In genomic region chr7:151099486-151100211, GRCh38 we compare ENCODE assay signal across 26 cellular contexts. TPM values are rescaled to one million over a fixed set of nuclear protein-coding genes. Genes with fewer than 3 reads are reported as not detected.
DNase-seq lines count a peak whose midpoint lies in the region; ATAC-seq and TF ChIP-seq lines count a peak whose summit lies in the region.
"Had no signal": no experiment of that assay in that cellular context is flagged by ENCODE, and none has a peak within 500 bp of the region (broad histone marks: within the 10 kb centered on the region; RNA-seq: fewer than 3 reads in every experiment).

No MANE protein-coding gene starts in this region.

- no peak overlapping the region for H3K27ac Mint-ChIP-seq in neural progenitor cell
- H3K27ac Mint-ChIP-seq: activated CD8-positive, alpha-beta memory T cell treated with anti-CD3 and anti-CD28 coated beads, Interleukin-2, amount 10 ng/mL, durations not matched to agents 7 days and 5 days; activated naive CD8-positive, alpha-beta T cell treated with anti-CD3 and anti-CD28 coated beads, Interleukin-2, amount 10 ng/mL, durations not matched to agents 7 days and 5 days; B cell; dendritic cell treated with granulocyte-macrophage colony-stimulating factor and Interleukin-4, amounts not matched to agents 40 ng/mL and 50 ng/mL, for 4 days; T-helper 1 cell treated with Interleukin-12 subunit alpha and Interleukin-12 subunit beta and Interleukin-4 antibody, amounts not matched to agents 30 μg/mL and 1 μg/mL, for 36 hours had no signal

- H3K4me3 Mint-ChIP-seq in neural progenitor cell = no peak overlapping the region
- H3K4me3 Mint-ChIP-seq: activated CD8-positive, alpha-beta memory T cell treated with anti-CD3 and anti-CD28 coated beads, Interleukin-2, amount 10 ng/mL, durations not matched to agents 7 days and 5 days; activated naive CD8-positive, alpha-beta T cell treated with anti-CD3 and anti-CD28 coated beads, Interleukin-2, amount 10 ng/mL, durations not matched to agents 7 days and 5 days; activated T-cell treated with anti-CD3 and anti-CD28 coated beads, Interleukin-2, amount 50 U/mL, for 4 hours; B cell; dendritic cell treated with granulocyte-macrophage colony-stimulating factor and Interleukin-4, amounts not matched to agents 40 ng/mL and 50 ng/mL, for 4 days; T-helper 1 cell treated with Interleukin-12 subunit alpha and Interleukin-12 subunit beta and Interleukin-4 antibody, amounts not matched to agents 30 μg/mL and 1 μg/mL, for 36 hours had no signal

- no peaks in the 10 kb centered on the region for H3F3A ChIP-seq in neural progenitor cell (ENCODE audit: low read depth)

- H3K9me3 Mint-ChIP-seq in neural progenitor cell = no peaks in the 10 kb centered on the region
- H3K9me3 Mint-ChIP-seq: activated naive CD8-positive, alpha-beta T cell treated with anti-CD3 and anti-CD28 coated beads, Interleukin-2, amount 10 ng/mL, durations not matched to agents 7 days and 5 days; activated T-cell treated with anti-CD3 and anti-CD28 coated beads, Interleukin-2, amount 50 U/mL, for 4 hours; dendritic cell treated with granulocyte-macrophage colony-stimulating factor and Interleukin-4, amounts not matched to agents 40 ng/mL and 50 ng/mL, for 4 days; T-helper 1 cell treated with Interleukin-12 subunit alpha and Interleukin-12 subunit beta and Interleukin-4 antibody, amounts not matched to agents 30 μg/mL and 1 μg/mL, for 36 hours had no signal

- H2AFZ ChIP-seq in neural progenitor cell (replicated peaks) = no peak overlapping the region

- H3K9me3 ChIP-seq in BLaER1 (no peaks in the 10 kb centered on the region), SJCRH30 (replicated peaks) (no peaks in the 10 kb centered on the region), right cardiac atrium (ENCODE audit: control insufficient read depth, low read length) (no peaks in the 10 kb centered on the region), WERI-Rb-1 (ENCODE audit: severe bottlenecking) (no peaks in the 10 kb centered on the region), neural progenitor cell (ENCODE audit: low read depth) (no peaks in the 10 kb centered on the region)
- H3K9me3 ChIP-seq: HAP-1, tibial nerve had no signal

- peaks cover 83% of the 10 kb centered on the region for H3K79me2 ChIP-seq in neural progenitor cell (ENCODE audit: low read depth)

- ATAC-seq in right cardiac atrium = peak in 1 of 2 donors; percentile 72
- ATAC-seq in HG02763 (IDR thresholded peaks at IDR 0.05; ENCODE audit: unreplicated experiment) = no peak
- no peak for ATAC-seq in GM18520 (IDR thresholded peaks at IDR 0.05; ENCODE audit: unreplicated experiment)
- ATAC-seq: activated CD8-positive, alpha-beta memory T cell treated with anti-CD3 and anti-CD28 coated beads, Interleukin-2, amount 10 ng/mL, durations not matched to agents 7 days and 5 days; activated T-cell treated with anti-CD3 and anti-CD28 coated beads, Interleukin-2, amount 50 U/mL, for 4 hours; esophagus mucosa had no signal

- H3K27ac ChIP-seq in BLaER1 = no peak overlapping the region
- H3K27ac ChIP-seq in SJCRH30 = peak overlapping the region; percentile 5; the same call in 1 of the 2 replicates
- H3K27ac ChIP-seq in right cardiac atrium (ENCODE audit: low read length) = no peak overlapping the region
- H3K27ac ChIP-seq in WERI-Rb-1 = no peak overlapping the region
- H3K27ac ChIP-seq in neural progenitor cell = no peak overlapping the region
- H3K27ac ChIP-seq: SK-N-MC had no signal

- H3K4me2 ChIP-seq in BLaER1 (peak overlapping the region; percentile 40), neural progenitor cell (no peak overlapping the region)

- DNase-seq in SJCRH30 (peak in 1 of 2 experiments; percentile 37), right cardiac atrium (peak in 2 of 3 donors; percentile 28 to 38), myocyte (ENCODE audit: low read depth) (peak; percentile 68), WERI-Rb-1 (no peak), neural progenitor cell (ENCODE audit: low spot score) (no peak)
- DNase-seq: activated CD4-positive, alpha-beta T cell treated with anti-CD3 and anti-CD28 coated beads, Interleukin-2, amount 50 U/mL, for 4 hours; activated CD8-positive, alpha-beta memory T cell treated with anti-CD3 and anti-CD28 coated beads, Interleukin-2, amount 10 ng/mL, durations not matched to agents 7 days and 5 days; activated gamma-delta T cell treated with Interleukin-2 at 50 U/mL for 16 hours; activated naive CD8-positive, alpha-beta T cell treated with anti-CD3 and anti-CD28 coated beads, Interleukin-2, amount 10 ng/mL, durations not matched to agents 7 days and 5 days; activated T-cell treated with anti-CD3 and anti-CD28 coated beads, Interleukin-2, amount 50 U/mL, for 4 hours; central memory CD4-positive, alpha-beta T cell; head of caudate nucleus; mammary epithelial cell; NCI-H1694 treated with DMSO at 0.1 percent for 48 hours; stimulated activated CD4-positive, alpha-beta T cell treated with anti-CD3 and anti-CD28 coated beads, Interleukin-15, amount 100 ng/mL, for 24 hours; stimulated activated CD4-positive, alpha-beta T cell treated with anti-CD3 and anti-CD28 coated beads, Interleukin-4, amount 100 ng/mL, for 4 hours had no signal

- H3K27me3 ChIP-seq in BLaER1 (no peaks in the 10 kb centered on the region), SJCRH30 (no peaks in the 10 kb centered on the region), right cardiac atrium (ENCODE audit: control insufficient read depth, insufficient read depth) (no peaks in the 10 kb centered on the region), WERI-Rb-1 (ENCODE audit: insufficient read depth, low read depth, severe bottlenecking) (no peaks in the 10 kb centered on the region), neural progenitor cell (peaks cover 7% of the 10 kb centered on the region)
- H3K27me3 ChIP-seq: tibial nerve had no signal

- peaks cover 6% of the 10 kb centered on the region for H3K36me3 Mint-ChIP-seq in neural progenitor cell
- H3K36me3 Mint-ChIP-seq: activated CD8-positive, alpha-beta memory T cell treated with anti-CD3 and anti-CD28 coated beads, Interleukin-2, amount 10 ng/mL, durations not matched to agents 7 days and 5 days; activated naive CD8-positive, alpha-beta T cell treated with anti-CD3 and anti-CD28 coated beads, Interleukin-2, amount 10 ng/mL, durations not matched to agents 7 days and 5 days had no signal

- H3K9ac ChIP-seq in BLaER1 (peak overlapping the region; percentile 53; the same call in 1 of the 2 replicates), neural progenitor cell (no peak overlapping the region)

- H3K4me3 ChIP-seq in BLaER1 (no peak overlapping the region), SJCRH30 (no peak overlapping the region), right cardiac atrium (ENCODE audit: low read length) (no peak overlapping the region), WERI-Rb-1 (ENCODE audit: low read depth, low read length) (no peak overlapping the region), neural progenitor cell (no peak overlapping the region)
- H3K4me3 ChIP-seq: HAP-1, SK-N-MC, tibial nerve had no signal

- TF ChIP-seq CTCF in WERI-Rb-1 (IDR thresholded peaks at IDR 0.05; ENCODE audit: low read depth, low read length) (no peak), neural progenitor cell (IDR thresholded peaks at IDR 0.05) (no peak)

- H4K20me1 ChIP-seq in BLaER1 (peaks cover 99% of the 10 kb centered on the region), neural progenitor cell (ENCODE audit: low read depth) (peaks cover 81% of the 10 kb centered on the region)

- H3K36me3 ChIP-seq in BLaER1 = 0 out of 2 replicates have a peak, but pooled peaks cover 14% of the 10 kb centered on the region
- H3K36me3 ChIP-seq in SJCRH30 = peaks cover 24% of the 10 kb centered on the region
- H3K36me3 ChIP-seq in WERI-Rb-1 = peaks cover 36% of the 10 kb centered on the region
- no peaks in the 10 kb centered on the region for H3K36me3 ChIP-seq in neural progenitor cell

- WGBS in right cardiac atrium = 69% methylated on average over 20 of the region's 20 CpGs

- H3K4me1 Mint-ChIP-seq in neural progenitor cell = no peaks in the 10 kb centered on the region
- H3K4me1 Mint-ChIP-seq: activated CD8-positive, alpha-beta memory T cell treated with anti-CD3 and anti-CD28 coated beads, Interleukin-2, amount 10 ng/mL, durations not matched to agents 7 days and 5 days; activated naive CD8-positive, alpha-beta T cell treated with anti-CD3 and anti-CD28 coated beads, Interleukin-2, amount 10 ng/mL, durations not matched to agents 7 days and 5 days; B cell had no signal

- intact Hi-C loops in right cardiac atrium (cut with DNase I) = no loop called here

- H3K4me1 ChIP-seq in BLaER1 (peaks cover 75% of the 10 kb centered on the region), SJCRH30 (peaks cover 7% of the 10 kb centered on the region), right cardiac atrium (ENCODE audit: control insufficient read depth, insufficient read depth, low read length) (peaks cover 3% of the 10 kb centered on the region), neural progenitor cell (peaks cover 11% of the 10 kb centered on the region)

- H3K27me3 Mint-ChIP-seq in neural progenitor cell (ENCODE audit: insufficient read depth, low read depth) = peaks cover 4% of the 10 kb centered on the region
- H3K27me3 Mint-ChIP-seq: activated CD8-positive, alpha-beta memory T cell treated with anti-CD3 and anti-CD28 coated beads, Interleukin-2, amount 10 ng/mL, durations not matched to agents 7 days and 5 days; activated naive CD8-positive, alpha-beta T cell treated with anti-CD3 and anti-CD28 coated beads, Interleukin-2, amount 10 ng/mL, durations not matched to agents 7 days and 5 days; dendritic cell treated with granulocyte-macrophage colony-stimulating factor and Interleukin-4, amounts not matched to agents 40 ng/mL and 50 ng/mL, for 4 days had no signal

RNA-seq across cellular contexts. Expression of gene AGAP3, which starts 13.4 kb away (rescaled TPM):
- total RNA-seq in SJCRH30 (2014; rRNA removed; shearing (Covaris generic)) = 59.7 and 62.9 TPM in 2 replicates
- total RNA-seq in right cardiac atrium (10 to 100 TPM; 58.3 to 78.8 (median 67.6) TPM), myocyte (110 and 115 TPM in 2 replicates), neural progenitor cell (ENCODE audit: low replicate concordance) (38.9 and 73.0 TPM in 2 replicates)
- 61.4 TPM for polyA plus RNA-seq in right cardiac atrium
- 193 TPM for polyA plus RNA-seq in myocyte (2012)

RNA-seq across cellular contexts. Expression of gene TMUB1, which starts 16.4 kb away (rescaled TPM):
- 43.5 and 44.2 TPM in 2 replicates for total RNA-seq in SJCRH30 (2014; rRNA removed; shearing (Covaris generic))
- 10 to 100 TPM; 28.5 to 36.5 (median 35.8) TPM for total RNA-seq in right cardiac atrium
- 55.2 TPM for polyA plus RNA-seq in right cardiac atrium
- 59.9 and 60.7 TPM in 2 replicates for total RNA-seq in myocyte
- polyA plus RNA-seq in myocyte (2012) = 57.5 TPM
- 6.0 and 49.4 TPM in 2 replicates for total RNA-seq in neural progenitor cell (ENCODE audit: low replicate concordance)

RNA-seq across cellular contexts. Expression of gene FASTK, which starts 19.0 kb away (rescaled TPM):
- total RNA-seq in SJCRH30 (2014; rRNA removed; shearing (Covaris generic)) = 62.2 and 92.8 TPM in 2 replicates
- 10 to 100 TPM; 64.1 to 82.0 (median 68.9) TPM for total RNA-seq in right cardiac atrium
- 133 TPM for polyA plus RNA-seq in right cardiac atrium
- 177 and 198 TPM in 2 replicates for total RNA-seq in myocyte
- polyA plus RNA-seq in myocyte (2012) = 156 TPM
- total RNA-seq in neural progenitor cell (ENCODE audit: low replicate concordance) = 22.4 and 71.0 TPM in 2 replicates

RNA-seq across cellular contexts. Expression of gene SLC4A2, which starts 40.3 kb away (rescaled TPM):
- total RNA-seq in SJCRH30 (2014; rRNA removed; shearing (Covaris generic)) = 129 and 132 TPM in 2 replicates
- total RNA-seq in right cardiac atrium = 100 to 1,000 TPM in 2 of 4 donors, 10 to 100 TPM in 2; 83.5 to 120 (median 96.5) TPM
- polyA plus RNA-seq in right cardiac atrium = 61.7 TPM
- total RNA-seq in myocyte = 516 and 662 TPM in 2 replicates
- 681 TPM for polyA plus RNA-seq in myocyte (2012)
- total RNA-seq in neural progenitor cell (ENCODE audit: low replicate concordance) = 26.1 and 85.7 TPM in 2 replicates

RNA-seq across cellular contexts. Expression of gene CDK5, which starts 42.0 kb away (rescaled TPM):
- total RNA-seq in SJCRH30 (2014; rRNA removed; shearing (Covaris generic)) = 34.3 and 39.2 TPM in 2 replicates
- total RNA-seq in right cardiac atrium (10 to 100 TPM in 1 of 4 donors, 1 to 10 TPM in 3; 6.2 to 11.2 (median 7.4) TPM), myocyte (34.0 TPM in 2 replicates), neural progenitor cell (ENCODE audit: low replicate concordance) (8.1 and 10.3 TPM in 2 replicates)
- polyA plus RNA-seq in right cardiac atrium = 6.5 TPM
- 74.5 TPM for polyA plus RNA-seq in myocyte (2012)

Comparison
In these comparisons a context has a peak if more than half of its experiments do, and no peak if none do; other contexts are left out.
1. DNase-seq: peak in right cardiac atrium (2 of 3) and myocyte (single experiment); none in WERI-Rb-1 (single experiment) and neural progenitor cell (single experiment).